Comparison of ENCODE assay signal across 18 cellular contexts in the genomic region with DNA sequence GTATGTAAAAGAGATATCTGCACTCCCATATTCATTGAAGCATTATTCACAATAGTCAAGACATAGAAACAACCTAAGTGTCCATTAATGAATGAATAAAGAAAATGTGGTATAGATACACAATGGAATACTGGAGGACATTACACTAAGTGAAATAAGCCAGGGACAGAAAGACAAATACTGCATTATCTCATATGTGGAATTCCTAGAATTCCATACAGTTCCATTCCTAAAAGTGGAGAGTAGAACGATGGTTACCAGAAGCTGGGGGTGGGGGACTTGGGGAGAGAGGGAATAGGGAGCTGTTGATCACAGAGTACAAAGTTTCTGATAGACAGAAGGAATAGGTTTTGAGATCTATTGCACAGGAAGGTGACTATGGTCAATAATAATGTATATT. TPM values are rescaled to one million over a fixed set of nuclear protein-coding genes. Genes with fewer than 3 reads are reported as not detected.
A peak's percentile ranks its signal among the peaks of the same experiment; 100 is the strongest.
DNase-seq lines count a peak whose midpoint lies in the region; ATAC-seq and TF ChIP-seq lines count a peak whose summit lies in the region.
"Had no signal": no experiment of that assay in that cellular context is flagged by ENCODE, and none has a peak within 500 bp of the region (broad histone marks: within the 10 kb centered on the region; RNA-seq: fewer than 3 reads in every experiment).

No MANE protein-coding gene starts in this region.

- TF ChIP-seq CTCF in CD4-positive, alpha-beta T cell (IDR thresholded peaks at IDR 0.05): no peak
- no peak for TF ChIP-seq CTCF in HEK293 (tag by site-specific recombination; IDR thresholded peaks at IDR 0.05)

- no peaks in the 10 kb centered on the region for H3K27me3 ChIP-seq in CD4-positive, alpha-beta T cell (ENCODE audit: control insufficient read depth, insufficient read depth, low read length)
- H3K27me3 ChIP-seq in adipocyte (replicated peaks; ENCODE audit: control insufficient read depth, insufficient read depth, low read length) (no peaks in the 10 kb centered on the region), H7 (ENCODE audit: control insufficient read depth, insufficient read depth, low read length) (no peaks in the 10 kb centered on the region)
- no peaks in the 10 kb centered on the region for H3K27me3 ChIP-seq in naive thymus-derived CD4-positive, alpha-beta T cell (ENCODE audit: control insufficient read depth in 2 of 2, insufficient read depth in 2 of 2, low read length in 2 of 2)
- H3K27me3 ChIP-seq: ovary had no signal

- POLR2A ChIA-PET in CD4-positive, alpha-beta T cell (lab: Charles Lee): interaction anchor here (1.0 kb wide), 1 partner anchor 8 kb away, joined by 4 read pairs; no protein-coding TSS in a partner anchor
- POLR2A ChIA-PET in HEK293 (lab: Yijun Ruan, JAX): no interaction called here
- POLR2A ChIA-PET in naive thymus-derived CD4-positive, alpha-beta T cell (lab: Charles Lee): no interaction called here

- CTCF ChIA-PET in CD4-positive, alpha-beta T cell (lab: Charles Lee): no interaction called here
- CTCF ChIA-PET in HEK293 (lab: Yijun Ruan, JAX): interaction anchor here (0.6 to 1.4 kb wide), 3 partner anchors 132 to 1314 kb away, joined by 3 to 4 read pairs (median 3); no protein-coding TSS in a partner anchor
- CTCF ChIA-PET in naive thymus-derived CD4-positive, alpha-beta T cell (lab: Charles Lee): interaction anchor here (0.8 to 1.0 kb wide), 2 partner anchors 156 to 340 kb away, joined by 3 read pairs; no protein-coding TSS in a partner anchor

- no peak overlapping the region for H3K27ac ChIP-seq in CD4-positive, alpha-beta T cell (ENCODE audit: low read depth, low read length)
- no peak overlapping the region for H3K27ac ChIP-seq in HEK293 (ENCODE audit: extremely low read depth, low read depth, low read length)
- no peak overlapping the region for H3K27ac ChIP-seq in naive thymus-derived CD4-positive, alpha-beta T cell (ENCODE audit: low read depth, low read length)
- H3K27ac ChIP-seq: C4-2B, ovary had no signal

- no peaks in the 10 kb centered on the region for H3K9me3 Mint-ChIP-seq in CD4-positive, alpha-beta T cell
- H3K9me3 Mint-ChIP-seq in naive thymus-derived CD4-positive, alpha-beta T cell: peaks cover 0 to 12% (median 6%) of the 10 kb centered on the region in 11 donors

- H3K4me3 ChIP-seq in HEK293 (ENCODE audit: low read depth, low read length) (no peak overlapping the region), adipocyte (ENCODE audit: low read length) (peak overlapping the region; percentile 18), H7 (ENCODE audit: insufficient read depth, low read depth, low read length) (no peak overlapping the region)
- no peak overlapping the region for H3K4me3 ChIP-seq in naive thymus-derived CD4-positive, alpha-beta T cell (ENCODE audit: low read length)
- H3K4me3 ChIP-seq: ovary had no signal

- intact Hi-C loops in CD4-positive, alpha-beta T cell (cut with DNase I, micrococcal nuclease): loop anchor here in 1 of 2 experiments (10.0 kb wide), 1 partner anchor 48 kb away; no protein-coding TSS in a partner anchor
- intact Hi-C loops in naive thymus-derived CD4-positive, alpha-beta T cell (cut with micrococcal nuclease): no loop called here
- intact Hi-C loops in posterior cingulate gyrus (cut with DNase I): no loop called here

- no peak overlapping the region for H3K9ac ChIP-seq in adipocyte (ENCODE audit: low read length)

- H3K4me1 ChIP-seq in HEK293 (ENCODE audit: control insufficient read depth, insufficient read depth, low read length) (no peaks in the 10 kb centered on the region), adipocyte (ENCODE audit: control insufficient read depth, insufficient read depth, low read length) (peaks cover 45% of the 10 kb centered on the region)
- H3K4me1 ChIP-seq in naive thymus-derived CD4-positive, alpha-beta T cell (ENCODE audit: control insufficient read depth in 2 of 2, insufficient read depth in 2 of 2, low read length in 2 of 2): peaks cover 19 to 46% of the 10 kb centered on the region in 2 donors

- no peak for DNase-seq in CD4-positive, alpha-beta T cell
- peak; percentile 25 for DNase-seq in adipocyte (ENCODE audit: low read depth)
- DNase-seq in naive thymus-derived CD4-positive, alpha-beta T cell: no peak
- no peak for DNase-seq in posterior cingulate gyrus
- no peak for DNase-seq in H7
- no peak for DNase-seq in activated gamma-delta T cell treated with Interleukin-2 at 50 U/mL for 16 hours
- DNase-seq: activated CD4-positive, alpha-beta T cell treated with anti-CD3 and anti-CD28 coated beads for 4 hours; activated naive CD8-positive, alpha-beta T cell treated with anti-CD3 and anti-CD28 coated beads, Interleukin-2, amount 50 U/mL, for 24 hours; caudate nucleus; effector memory CD4-positive, alpha-beta T cell; Kasumi-1; NCI-H1417 treated with DMSO at 0.1 percent for 48 hours; ovary; small intestine; trophoblast cell had no signal

- H3K4me3 Mint-ChIP-seq in CD4-positive, alpha-beta T cell: peak overlapping the region; percentile 59
- peak overlapping the region; percentile 1 to 95 (median 66) for H3K4me3 Mint-ChIP-seq in naive thymus-derived CD4-positive, alpha-beta T cell

- peaks cover 4% of the 10 kb centered on the region for H3K9me3 ChIP-seq in CD4-positive, alpha-beta T cell (ENCODE audit: control insufficient read depth, low read length)
- no peaks in the 10 kb centered on the region for H3K9me3 ChIP-seq in HEK293 (ENCODE audit: control insufficient read depth, insufficient read depth, low read depth, low read length)
- H3K9me3 ChIP-seq in adipocyte (ENCODE audit: control insufficient read depth, low read length): no peaks in the 10 kb centered on the region
- H3K9me3 ChIP-seq in naive thymus-derived CD4-positive, alpha-beta T cell (ENCODE audit: control insufficient read depth in 2 of 3, low read length in 3 of 3): no peaks in the 10 kb centered on the region
- H3K9me3 ChIP-seq: ovary had no signal

- no peak overlapping the region for H3K27ac Mint-ChIP-seq in CD4-positive, alpha-beta T cell
- peak overlapping the region in 2 of 9 donors; percentile 46 to 86 for H3K27ac Mint-ChIP-seq in naive thymus-derived CD4-positive, alpha-beta T cell
- H3K27ac Mint-ChIP-seq: activated naive CD8-positive, alpha-beta T cell treated with anti-CD3 and anti-CD28 coated beads, Interleukin-2, amount 50 U/mL, for 24 hours had no signal

- no peaks in the 10 kb centered on the region for H3K27me3 Mint-ChIP-seq in CD4-positive, alpha-beta T cell
- no peaks in the 10 kb centered on the region for H3K27me3 Mint-ChIP-seq in naive thymus-derived CD4-positive, alpha-beta T cell
- H3K27me3 Mint-ChIP-seq: activated naive CD8-positive, alpha-beta T cell treated with anti-CD3 and anti-CD28 coated beads, Interleukin-2, amount 50 U/mL, for 24 hours had no signal

- H3K36me3 Mint-ChIP-seq in CD4-positive, alpha-beta T cell (ENCODE audit: low read depth): peaks cover 63% of the 10 kb centered on the region
- H3K36me3 Mint-ChIP-seq in naive thymus-derived CD4-positive, alpha-beta T cell: peaks cover under 1 to 39% (median 26%) of the 10 kb centered on the region in 5 donors

- peaks cover 0 to 15% of the 10 kb centered on the region in 2 experiments; a peak in 2 of 3 replicates for H3K36me3 ChIP-seq in HEK293 (ENCODE audit: control insufficient read depth in 2 of 2, insufficient read depth in 1 of 2, low read length in 2 of 2)
- peaks cover 16% of the 10 kb centered on the region for H3K36me3 ChIP-seq in adipocyte (ENCODE audit: control insufficient read depth, insufficient read depth, low read length, severe bottlenecking)
- H3K36me3 ChIP-seq in naive thymus-derived CD4-positive, alpha-beta T cell (ENCODE audit: control insufficient read depth in 2 of 3, insufficient read depth in 3 of 3, low read length in 3 of 3): peaks cover 0 to 6% (median 3%) of the 10 kb centered on the region in 3 experiments
- H3K36me3 ChIP-seq in H7 (replicated peaks; ENCODE audit: control insufficient read depth, insufficient read depth, low read length): no peaks in the 10 kb centered on the region; the same call in 1 of the 2 replicates
- H3K36me3 ChIP-seq: ovary had no signal

- peaks cover 72% of the 10 kb centered on the region for H3K4me1 Mint-ChIP-seq in CD4-positive, alpha-beta T cell (ENCODE audit: low read depth)
- peaks cover 54 to 83% (median 72%) of the 10 kb centered on the region in 7 donors for H3K4me1 Mint-ChIP-seq in naive thymus-derived CD4-positive, alpha-beta T cell

- no peak for ATAC-seq in CD4-positive, alpha-beta T cell (ENCODE audit: poor library complexity)
- no peak for ATAC-seq in naive thymus-derived CD4-positive, alpha-beta T cell
- ATAC-seq in HG03432 (IDR thresholded peaks at IDR 0.05; ENCODE audit: unreplicated experiment): no peak
- ATAC-seq: activated naive CD8-positive, alpha-beta T cell treated with anti-CD3 and anti-CD28 coated beads, Interleukin-2, amount 50 U/mL, for 24 hours had no signal

TF ChIP-seq in HEK293, 187 proteins besides CTCF, POLR2A, EP300 and RAD21 (continues in another document):
- TF ChIP-seq SALL2 (tag by site-specific recombination; IDR thresholded peaks at IDR 0.05; ENCODE audit: borderline replicate concordance) (no peak), ZNF785 (tag by site-specific recombination; IDR thresholded peaks at IDR 0.05) (no peak), ZNF366 (tag by site-specific recombination; conservative IDR thresholded peaks at IDR 0.05) (0 out of 2 replicates have a peak, but pooled peaks have one; percentile 38)

RNA-seq across cellular contexts. Expression of gene TMED5, which starts 7.4 kb away (rescaled TPM):
- total RNA-seq in CD4-positive, alpha-beta T cell: 10 to 100 TPM; 42.3 to 43.2 TPM
- total RNA-seq in naive thymus-derived CD4-positive, alpha-beta T cell: 10 to 100 TPM; 37.8 to 60.0 (median 47.4) TPM
- polyA plus RNA-seq in naive thymus-derived CD4-positive, alpha-beta T cell: 10 to 100 TPM; 17.6 to 20.0 TPM
- 66.4 and 72.5 TPM in 2 replicates for total RNA-seq in H7 (2014; rRNA removed; shearing (Covaris generic))

RNA-seq across cellular contexts. Expression of gene CCDC18, which starts 7.7 kb away (rescaled TPM):
- 1 to 10 TPM; 5.4 to 7.0 TPM for total RNA-seq in CD4-positive, alpha-beta T cell
- total RNA-seq in naive thymus-derived CD4-positive, alpha-beta T cell: 10 to 100 TPM in 2 of 5 experiments, 1 to 10 TPM in 3; 5.2 to 13.7 (median 9.9) TPM
- 1 to 10 TPM; 3.4 to 6.9 TPM for polyA plus RNA-seq in naive thymus-derived CD4-positive, alpha-beta T cell
- total RNA-seq in H7 (2014; rRNA removed; shearing (Covaris generic)): 10.5 and 23.0 TPM in 2 replicates
